8 cellular contexts compared by ENCODE assay signal in the genomic region with DNA sequence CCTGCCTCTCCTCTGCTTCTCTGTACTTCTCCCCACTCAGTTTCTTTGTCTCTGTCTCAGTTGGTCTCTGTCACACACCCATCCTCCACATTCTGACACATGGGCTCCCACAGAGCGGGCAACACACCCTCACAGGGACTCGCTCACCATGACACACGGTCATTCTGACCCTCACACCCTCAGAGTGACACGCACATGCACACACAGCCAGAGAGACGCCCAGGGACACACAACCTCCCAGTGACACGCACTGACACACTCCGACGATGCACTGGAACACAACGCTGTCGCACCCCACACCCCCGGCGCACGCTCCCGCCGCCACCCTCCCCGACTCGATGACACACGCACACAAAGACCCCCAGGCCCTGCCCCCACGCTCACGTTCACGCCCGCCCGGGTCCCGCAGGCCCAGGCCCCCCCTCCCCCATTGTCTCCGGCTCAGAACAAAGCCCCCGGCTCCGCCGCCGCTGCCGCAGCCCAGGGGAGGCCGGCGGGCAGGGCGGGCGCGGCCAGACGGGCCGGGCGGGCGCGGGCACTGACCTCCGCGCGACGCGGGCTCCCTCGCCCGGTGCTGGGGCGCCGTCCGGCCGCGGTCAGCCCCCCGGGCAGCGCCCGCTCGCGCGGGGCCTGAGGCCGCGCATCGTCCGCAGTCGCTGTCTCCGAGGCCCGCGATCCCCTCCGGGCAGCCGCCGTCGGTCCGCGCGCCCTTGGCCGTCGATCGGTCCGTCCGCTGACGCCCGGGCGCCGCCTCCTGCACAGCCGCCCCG. TPM values are rescaled to one million over a fixed set of nuclear protein-coding genes. Genes with fewer than 3 reads are reported as not detected.
A peak's percentile ranks its signal among the peaks of the same experiment; 100 is the strongest.
DNase-seq lines count a peak whose midpoint lies in the region; ATAC-seq and TF ChIP-seq lines count a peak whose summit lies in the region.

No MANE protein-coding gene starts in this region.

- H3K9me3 ChIP-seq in MG63 (no peaks in the 10 kb centered on the region), mucosa of rectum (ENCODE audit: control insufficient read depth in 2 of 2, low read length in 2 of 2) (no peaks in the 10 kb centered on the region), transverse colon (no peaks in the 10 kb centered on the region)

- TF ChIP-seq POLR2A in transverse colon (IDR thresholded peaks at IDR 0.05), result no peak

- H3K4me3 ChIP-seq in ACC112 (ENCODE audit: low read depth, low read length) (peak overlapping the region; percentile 18; the same call in 1 of the 2 replicates), MG63 (peak overlapping the region; percentile 38), coronary artery (peak overlapping the region; percentile 77), mucosa of rectum (ENCODE audit: low read length in 2 of 2) (peak overlapping the region; percentile 45 to 66), transverse colon (peak overlapping the region; percentile 20 to 54 (median 46))

- TF ChIP-seq CTCF in coronary artery (IDR thresholded peaks at IDR 0.05) (no peak), transverse colon (IDR thresholded peaks at IDR 0.05) (no peak)

- H3K36me3 ChIP-seq in ACC112 (ENCODE audit: insufficient read depth, low read length) (no peaks in the 10 kb centered on the region), MG63 (no peaks in the 10 kb centered on the region), mucosa of rectum (ENCODE audit: control insufficient read depth in 2 of 2, insufficient read depth in 2 of 2, low read length in 2 of 2) (no peaks in the 10 kb centered on the region), transverse colon (no peaks in the 10 kb centered on the region)

- intact Hi-C loops in transverse colon (cut with DNase I; ENCODE audit: low total_unique reads), result no loop called here

- DNase-seq in MG63, result peak; percentile 32
- no peak for DNase-seq in coronary artery (ENCODE audit: low spot score)
- DNase-seq in transverse colon, result no peak
- DNase-seq in A172 (ENCODE audit: low spot score), result no peak

- H3K27me3 ChIP-seq in ACC112 (ENCODE audit: insufficient read depth, low read length), result peaks cover 78% of the 10 kb centered on the region
- no peaks in the 10 kb centered on the region for H3K27me3 ChIP-seq in MG63
- peaks cover 23 to 29% of the 10 kb centered on the region in 2 donors for H3K27me3 ChIP-seq in mucosa of rectum (ENCODE audit: control insufficient read depth in 2 of 2, insufficient read depth in 2 of 2, low read length in 2 of 2)
- H3K27me3 ChIP-seq in transverse colon, result peaks cover 27% of the 10 kb centered on the region

- H3K27ac ChIP-seq in ACC112 (ENCODE audit: low read depth, low read length) (no peak overlapping the region), coronary artery (peak overlapping the region; percentile 67 to 82), mucosa of rectum (ENCODE audit: low read depth in 2 of 2, low read length in 2 of 2) (peak overlapping the region; percentile 41 to 53), transverse colon (peak overlapping the region; percentile 74 to 87 (median 80))

- no peaks in the 10 kb centered on the region for H3K79me2 ChIP-seq in ACC112 (ENCODE audit: control insufficient read depth, insufficient read depth, low read length, unreplicated experiment)

- H3K4me1 ChIP-seq in ACC112 (ENCODE audit: control insufficient read depth, insufficient read depth, low read length, unreplicated experiment) (no peaks in the 10 kb centered on the region), mucosa of rectum (ENCODE audit: control insufficient read depth in 2 of 2, insufficient read depth in 2 of 2, low read length in 2 of 2) (peaks cover 0 to 4% of the 10 kb centered on the region in 2 donors), transverse colon (peaks cover 0 to 11% (median 5%) of the 10 kb centered on the region in 4 donors)

- TF ChIP-seq EP300 in transverse colon (IDR thresholded peaks at IDR 0.05; ENCODE audit: low read depth), result no peak

- ATAC-seq in GM21360 (IDR thresholded peaks at IDR 0.05; ENCODE audit: unreplicated experiment), result no peak
- ATAC-seq in GM18870 (IDR thresholded peaks at IDR 0.05; ENCODE audit: unreplicated experiment), result no peak

- WGBS in transverse colon (ENCODE audit: low coverage in 1 of 2), 2 donors, result 9% methylated on average over 43 of the region's 84 CpGs; no CpG with 5 or more reads in 1 of the 2 donors

- in situ Hi-C loops in transverse colon (cut with MboI; ENCODE audit: low pct_ligation_motif_present in 1 of 4, low pct_unique_long_range_greater_than_20kb in 1 of 4, low sequenced_read_pairs in 3 of 4), result no loop called here

- H2AFZ ChIP-seq in ACC112 (ENCODE audit: low read length, unreplicated experiment), result no peak overlapping the region

- H3K9ac ChIP-seq in mucosa of rectum (ENCODE audit: low read depth in 1 of 2, low read length in 2 of 2), result peak overlapping the region in 1 of 2 donors; percentile 51

RNA-seq across cellular contexts. Expression of gene DCHS1, which starts 0.4 kb away (rescaled TPM):
- total RNA-seq in MG63 (2014; rRNA removed; shearing (Covaris generic); ENCODE audit: low replicate concordance), result 4.3 and 5.4 TPM in 2 replicates
- total RNA-seq in transverse colon, result 10 to 100 TPM in 3 of 4 donors, 1 to 10 TPM in 1; 5.5 to 17.7 (median 14.0) TPM
- total RNA-seq in A172 (2014; rRNA removed; shearing (Covaris generic)), result 2.3 and 3.8 TPM in 2 replicates

RNA-seq across cellular contexts. Expression of gene MRPL17, which starts 27.9 kb away (rescaled TPM):
- 77.2 and 1,705 TPM in 2 replicates for total RNA-seq in MG63 (2014; rRNA removed; shearing (Covaris generic); ENCODE audit: low replicate concordance)
- 10 to 100 TPM in 3 of 4 donors, 1 to 10 TPM in 1; 9.3 to 62.9 (median 14.2) TPM for total RNA-seq in transverse colon
- 121 and 417 TPM in 2 replicates for total RNA-seq in A172 (2014; rRNA removed; shearing (Covaris generic))

RNA-seq across cellular contexts. Expression of gene TPP1, which starts 36.0 kb away (rescaled TPM):
- total RNA-seq in MG63 (2014; rRNA removed; shearing (Covaris generic); ENCODE audit: low replicate concordance), result 2.5 and 15.2 TPM in 2 replicates
- 100 to 1,000 TPM in 1 of 4 donors, 10 to 100 TPM in 3; 64.0 to 114 (median 74.0) TPM for total RNA-seq in transverse colon
- 31.7 and 34.9 TPM in 2 replicates for total RNA-seq in A172 (2014; rRNA removed; shearing (Covaris generic))

RNA-seq across cellular contexts. Expression of gene TAF10, which starts 43.2 kb away (rescaled TPM):
- total RNA-seq in MG63 (2014; rRNA removed; shearing (Covaris generic); ENCODE audit: low replicate concordance), result 59.5 and 111 TPM in 2 replicates
- total RNA-seq in transverse colon, result 100 to 1,000 TPM in 1 of 4 donors, 10 to 100 TPM in 3; 35.7 to 114 (median 53.8) TPM
- 53.6 and 67.5 TPM in 2 replicates for total RNA-seq in A172 (2014; rRNA removed; shearing (Covaris generic))

RNA-seq across cellular contexts. Expression of gene ILK, which starts 51.6 kb away (rescaled TPM):
- total RNA-seq in MG63 (2014; rRNA removed; shearing (Covaris generic); ENCODE audit: low replicate concordance), result 92.9 and 136 TPM in 2 replicates
- 100 to 1,000 TPM; 159 to 211 (median 169) TPM for total RNA-seq in transverse colon
- 210 and 231 TPM in 2 replicates for total RNA-seq in A172 (2014; rRNA removed; shearing (Covaris generic))

Comparison
In these comparisons a context has a peak if more than half of its experiments do, and no peak if none do; other contexts are left out.
1. H3K4me3 ChIP-seq: peak in every context shown above with its lines; median percentile 77 in coronary artery; 56 in mucosa of rectum; 46 in transverse colon; 38 in MG63; 18 in ACC112.